8 cellular contexts compared by ENCODE assay signal in the genomic region with DNA sequence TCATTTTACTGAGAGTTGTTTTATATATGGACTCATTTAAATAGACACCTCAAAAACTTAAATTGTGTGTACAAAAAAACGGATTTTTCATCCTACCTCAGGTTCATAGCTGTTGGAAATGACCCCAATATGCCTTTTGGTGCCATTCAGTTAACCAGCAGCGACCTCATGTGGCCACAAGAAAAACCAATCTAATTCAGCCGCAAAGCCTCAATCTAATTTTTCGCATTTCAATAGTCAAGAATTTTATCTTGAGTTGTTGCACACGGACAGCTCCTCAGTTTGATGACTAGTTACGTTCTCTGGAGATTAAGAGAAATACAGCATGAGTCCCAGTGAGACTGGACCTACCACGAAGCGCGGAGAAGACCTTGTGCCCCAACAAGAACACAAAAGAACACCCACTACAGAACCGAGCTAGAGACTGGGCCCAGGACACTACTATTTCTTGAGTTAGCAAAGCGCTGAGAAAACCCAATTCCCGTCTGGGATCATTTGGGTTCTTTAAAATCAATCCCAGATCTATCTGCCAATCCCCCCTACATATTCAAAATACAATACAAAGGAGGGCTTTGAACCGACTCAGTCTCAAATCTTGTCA. TPM values are rescaled to one million over a fixed set of nuclear protein-coding genes. Genes with fewer than 3 reads are reported as not detected.
DNase-seq lines count a peak whose midpoint lies in the region; ATAC-seq, FAIRE-seq and TF ChIP-seq lines count a peak whose summit lies in the region.

No MANE protein-coding gene starts in this region.

- peak; percentile 95 for FAIRE-seq in TTC549 (lab: Jason Lieb, UNC)

- peaks cover 32% of the 10 kb centered on the region for H3K27me3 Mint-ChIP-seq in central memory CD8-positive, alpha-beta T cell

- no peak for ATAC-seq in central memory CD8-positive, alpha-beta T cell (replicated peaks; ENCODE audit: extremely low read depth, poor library complexity, severe bottlenecking)
- peak; percentile 36 for ATAC-seq in left colon
- no peak for ATAC-seq in GM19324 (IDR thresholded peaks at IDR 0.05; ENCODE audit: low FRiP score, unreplicated experiment)

- no peaks in the 10 kb centered on the region for H3K9me3 Mint-ChIP-seq in central memory CD8-positive, alpha-beta T cell

- peak; percentile 88 for TF ChIP-seq CTCF in 22Rv1 (IDR thresholded peaks at IDR 0.05)
- peak; percentile 66 for TF ChIP-seq CTCF in GM12864 (IDR thresholded peaks at IDR 0.05; ENCODE audit: low read depth, low read length, missing control alignments)

- no peak overlapping the region for H3K4me3 ChIP-seq in GM12864 (ENCODE audit: low read depth, low read length)

- intact Hi-C loops in left colon (cut with DNase I, micrococcal nuclease): loop anchor here (2.0 to 10.0 kb wide), 4 partner anchors 75 to 155 kb away; no protein-coding TSS in a partner anchor

- peak overlapping the region; percentile 67 for H3K4me3 Mint-ChIP-seq in central memory CD8-positive, alpha-beta T cell

- H3K27ac Mint-ChIP-seq in central memory CD8-positive, alpha-beta T cell (ENCODE audit: low read depth): peak overlapping the region; percentile 76

- no peaks in the 10 kb centered on the region for H3K36me3 Mint-ChIP-seq in central memory CD8-positive, alpha-beta T cell (ENCODE audit: insufficient read depth)

- DNase-seq in GM12864 (ENCODE audit: low read depth) (peak; percentile 35), NCI-H2081 (lab: John Stamatoyannopoulos, UW) (peak; percentile 52 to 61), left colon (peak; percentile 40 to 44)
- no peak for DNase-seq in central memory CD8-positive, alpha-beta T cell (ENCODE audit: low spot score in 2 of 2)
- DNase-seq in stimulated activated CD8-positive, alpha-beta memory T cell treated with anti-CD3 and anti-CD28 coated beads, Interleukin-12 subunit alpha, Interleukin-12 subunit beta, amount 100 ng/mL, for 1 hour (ENCODE audit: low read depth): peak; percentile 16

- peaks cover 12% of the 10 kb centered on the region for H3K4me1 Mint-ChIP-seq in central memory CD8-positive, alpha-beta T cell

- H3K27ac ChIP-seq in 22Rv1: no peak overlapping the region

RNA-seq across cellular contexts. Expression of a gene that starts 1.1 kb away (rescaled TPM):
- total RNA-seq in left colon: not detected

Comparison
In these comparisons a context has a peak if more than half of its experiments do, and no peak if none do; other contexts are left out.
1. DNase-seq: peak in GM12864 (single experiment), NCI-H2081 (2 of 2), left colon (2 of 2) and stimulated activated CD8-positive, alpha-beta memory T cell treated with anti-CD3 and anti-CD28 coated beads, Interleukin-12 subunit alpha, Interleukin-12 subunit beta, amount 100 ng/mL, for 1 hour (single experiment); none in central memory CD8-positive, alpha-beta T cell (0 of 2).